1 cellular context compared by ENCODE assay signal in the genomic region with DNA sequence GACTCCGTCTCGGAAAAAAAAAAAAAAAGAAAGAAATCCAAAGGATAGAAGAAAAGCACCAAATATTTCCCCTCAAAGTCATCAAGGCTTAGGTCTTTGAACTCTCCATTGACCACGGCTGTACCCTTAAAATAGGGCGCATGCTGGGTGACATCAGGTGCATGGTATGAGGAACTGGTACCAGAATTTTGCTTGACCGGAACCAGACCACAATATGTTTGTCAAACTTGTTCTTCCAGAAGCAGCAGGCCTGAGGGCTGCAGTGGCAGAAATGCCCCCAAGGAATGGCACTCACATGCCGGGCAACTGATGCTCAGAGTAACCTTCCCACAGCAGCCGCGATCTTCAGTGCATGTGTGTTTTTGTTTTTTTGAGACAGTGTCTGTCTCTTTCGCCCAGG.
TF ChIP-seq lines count a peak whose summit lies in the region.

No MANE protein-coding gene starts in this region.

TF ChIP-seq in Ishikawa, 13 proteins besides CTCF, POLR2A, EP300 and RAD21 (continued from another document):
- TF ChIP-seq MAX (IDR thresholded peaks at IDR 0.05) (peak; percentile 69), CREB1 (IDR thresholded peaks at IDR 0.05; ENCODE audit: low read depth) (no peak), TEAD4 (IDR thresholded peaks at IDR 0.05) (peak; percentile 91), CEBPB (IDR thresholded peaks at IDR 0.05) (no peak), YY1 (IDR thresholded peaks at IDR 0.05; ENCODE audit: low read depth) (no peak), EGR1 (IDR thresholded peaks at IDR 0.05) (no peak), TCF12 (IDR thresholded peaks at IDR 0.05; ENCODE audit: low read depth) (peak; percentile 79), NFIC (IDR thresholded peaks at IDR 0.05) (peak; percentile 54; the same call in 1 of the 2 replicates), ZBTB7A (IDR thresholded peaks at IDR 0.05; ENCODE audit: low read depth) (no peak), TAF1 (IDR thresholded peaks at IDR 0.05; ENCODE audit: low read depth) (no peak), FOXM1 (IDR thresholded peaks at IDR 0.05; ENCODE audit: borderline replicate concordance, low read depth) (0 out of 2 replicates have a peak, but pooled peaks have one; percentile 57)
- TF ChIP-seq, protein P1, sequence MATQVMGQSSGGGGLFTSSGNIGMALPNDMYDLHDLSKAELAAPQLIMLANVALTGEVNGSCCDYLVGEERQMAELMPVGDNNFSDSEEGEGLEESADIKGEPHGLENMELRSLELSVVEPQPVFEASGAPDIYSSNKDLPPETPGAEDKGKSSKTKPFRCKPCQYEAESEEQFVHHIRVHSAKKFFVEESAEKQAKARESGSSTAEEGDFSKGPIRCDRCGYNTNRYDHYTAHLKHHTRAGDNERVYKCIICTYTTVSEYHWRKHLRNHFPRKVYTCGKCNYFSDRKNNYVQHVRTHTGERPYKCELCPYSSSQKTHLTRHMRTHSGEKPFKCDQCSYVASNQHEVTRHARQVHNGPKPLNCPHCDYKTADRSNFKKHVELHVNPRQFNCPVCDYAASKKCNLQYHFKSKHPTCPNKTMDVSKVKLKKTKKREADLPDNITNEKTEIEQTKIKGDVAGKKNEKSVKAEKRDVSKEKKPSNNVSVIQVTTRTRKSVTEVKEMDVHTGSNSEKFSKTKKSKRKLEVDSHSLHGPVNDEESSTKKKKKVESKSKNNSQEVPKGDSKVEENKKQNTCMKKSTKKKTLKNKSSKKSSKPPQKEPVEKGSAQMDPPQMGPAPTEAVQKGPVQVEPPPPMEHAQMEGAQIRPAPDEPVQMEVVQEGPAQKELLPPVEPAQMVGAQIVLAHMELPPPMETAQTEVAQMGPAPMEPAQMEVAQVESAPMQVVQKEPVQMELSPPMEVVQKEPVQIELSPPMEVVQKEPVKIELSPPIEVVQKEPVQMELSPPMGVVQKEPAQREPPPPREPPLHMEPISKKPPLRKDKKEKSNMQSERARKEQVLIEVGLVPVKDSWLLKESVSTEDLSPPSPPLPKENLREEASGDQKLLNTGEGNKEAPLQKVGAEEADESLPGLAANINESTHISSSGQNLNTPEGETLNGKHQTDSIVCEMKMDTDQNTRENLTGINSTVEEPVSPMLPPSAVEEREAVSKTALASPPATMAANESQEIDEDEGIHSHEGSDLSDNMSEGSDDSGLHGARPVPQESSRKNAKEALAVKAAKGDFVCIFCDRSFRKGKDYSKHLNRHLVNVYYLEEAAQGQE (IDR thresholded peaks at IDR 0.05; ENCODE audit: low read depth), result no peak
TF ChIP-seq in Ishikawa: peak in this region for 5.
